In the genomic region with DNA sequence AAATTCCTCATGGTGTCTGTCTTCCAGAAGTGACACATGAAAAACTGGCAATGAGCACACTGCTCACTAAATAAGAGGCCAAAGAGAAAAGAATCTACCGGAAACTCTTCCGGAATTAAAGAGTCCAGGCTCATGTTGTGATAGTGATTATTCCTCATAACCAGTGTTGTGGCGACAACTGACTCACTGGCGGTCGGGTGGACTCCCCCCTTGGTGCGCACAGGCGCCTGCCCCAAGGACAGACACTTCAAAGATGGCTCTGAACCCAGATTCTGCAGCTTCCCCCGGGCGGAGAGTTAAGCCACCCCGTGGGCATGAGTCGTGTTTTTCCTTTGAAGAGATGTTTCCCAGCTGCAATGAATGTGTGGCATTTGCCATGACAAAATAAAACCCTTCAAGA, we compare ENCODE assay signal across 10 cellular contexts. TPM values are rescaled to one million over a fixed set of nuclear protein-coding genes. Genes with fewer than 3 reads are reported as not detected.
DNase-seq lines count a peak whose midpoint lies in the region; ATAC-seq and TF ChIP-seq lines count a peak whose summit lies in the region.
"Had no signal": no experiment of that assay in that cellular context is flagged by ENCODE, and none has a peak within 500 bp of the region (broad histone marks: within the 10 kb centered on the region; RNA-seq: fewer than 3 reads in every experiment).

No MANE protein-coding gene starts in this region.

- no peak overlapping the region for H3K4me3 Mint-ChIP-seq in stimulated activated naive CD8-positive, alpha-beta T cell treated with anti-CD3 and anti-CD28 coated beads, Interleukin-15, amount 100 ng/mL, for 72 hours

- H3K4me3 ChIP-seq in cardiac fibroblast (replicated peaks in 1 of 2; ENCODE audit: low read depth in 2 of 2, low read length in 2 of 2), result peak overlapping the region in 1 of 2 donors; percentile 12

- H3K9me3 Mint-ChIP-seq in stimulated activated naive CD8-positive, alpha-beta T cell treated with anti-CD3 and anti-CD28 coated beads, Interleukin-15, amount 100 ng/mL, for 72 hours, result no peaks in the 10 kb centered on the region
- H3K9me3 Mint-ChIP-seq: CD14-positive monocyte had no signal

- ATAC-seq in stimulated activated naive CD8-positive, alpha-beta T cell treated with anti-CD3 and anti-CD28 coated beads, Interleukin-15, Interleukin-2, amounts not matched to agents 100 U/mL and 50 U/mL, for 24 hours, result peak; percentile 46
- ATAC-seq in stimulated activated naive CD8-positive, alpha-beta T cell treated with anti-CD3 and anti-CD28 coated beads, Interleukin-15, amount 100 ng/mL, for 72 hours, result no peak
- no peak for ATAC-seq in HG03378 (IDR thresholded peaks at IDR 0.05; ENCODE audit: unreplicated experiment)

- peaks cover 14% of the 10 kb centered on the region for H3K4me1 Mint-ChIP-seq in stimulated activated naive CD8-positive, alpha-beta T cell treated with anti-CD3 and anti-CD28 coated beads, Interleukin-15, amount 100 ng/mL, for 72 hours

- no peak overlapping the region for H3K27ac Mint-ChIP-seq in stimulated activated naive CD8-positive, alpha-beta T cell treated with anti-CD3 and anti-CD28 coated beads, Interleukin-15, amount 100 ng/mL, for 72 hours
- H3K27ac Mint-ChIP-seq: CD14-positive monocyte had no signal

- peaks cover 42% of the 10 kb centered on the region for H3K27me3 Mint-ChIP-seq in stimulated activated naive CD8-positive, alpha-beta T cell treated with anti-CD3 and anti-CD28 coated beads, Interleukin-15, amount 100 ng/mL, for 72 hours

- TF ChIP-seq CTCF in cardiac fibroblast (IDR thresholded peaks at IDR 0.05; ENCODE audit: low read depth, low read length), result no peak

- DNase-seq in stimulated activated naive CD8-positive, alpha-beta T cell treated with anti-CD3 and anti-CD28 coated beads, Interleukin-15, Interleukin-2, amounts not matched to agents 100 U/mL and 50 U/mL, for 24 hours, result peak; percentile 23
- DNase-seq in stimulated activated naive CD8-positive, alpha-beta T cell treated with anti-CD3 and anti-CD28 coated beads, Interleukin-15, amount 100 ng/mL, for 72 hours, result no peak
- DNase-seq in cardiac fibroblast (ENCODE audit: low read depth in 2 of 2), result peak; percentile 52 to 69
- peak; percentile 86 for DNase-seq in mesenteric fat pad (ENCODE audit: low spot score)
- DNase-seq in NCI-H2081 treated with DMSO at 0.1 percent for 48 hours (lab: John Stamatoyannopoulos, UW), result no peak
- DNase-seq in NCI-H2081 (lab: John Stamatoyannopoulos, UW), result no peak
- DNase-seq in NCI-H2029 (lab: John Stamatoyannopoulos, UW), result no peak
- DNase-seq: activated effector memory CD4-positive, alpha-beta T cell treated with Interleukin-2 at 50 U/mL for 16 hours had no signal

RNA-seq across cellular contexts. Expression of gene IL17D, which starts 10.3 kb away (rescaled TPM):
- 2.2 TPM for total RNA-seq in mesenteric fat pad

Comparison
In these comparisons a context has a peak if more than half of its experiments do, and no peak if none do; other contexts are left out.
1. DNase-seq: peak in stimulated activated naive CD8-positive, alpha-beta T cell treated with anti-CD3 and anti-CD28 coated beads, Interleukin-15, Interleukin-2, amounts not matched to agents 100 U/mL and 50 U/mL, for 24 hours (single experiment), cardiac fibroblast (2 of 2) and mesenteric fat pad (single experiment); none in stimulated activated naive CD8-positive, alpha-beta T cell treated with anti-CD3 and anti-CD28 coated beads, Interleukin-15, amount 100 ng/mL, for 72 hours (0 of 2), NCI-H2081 treated with DMSO at 0.1 percent for 48 hours (single experiment), NCI-H2081 (0 of 2) and NCI-H2029 (single experiment).